ENCODE assay signal across 1 cellular context in the genomic region with DNA sequence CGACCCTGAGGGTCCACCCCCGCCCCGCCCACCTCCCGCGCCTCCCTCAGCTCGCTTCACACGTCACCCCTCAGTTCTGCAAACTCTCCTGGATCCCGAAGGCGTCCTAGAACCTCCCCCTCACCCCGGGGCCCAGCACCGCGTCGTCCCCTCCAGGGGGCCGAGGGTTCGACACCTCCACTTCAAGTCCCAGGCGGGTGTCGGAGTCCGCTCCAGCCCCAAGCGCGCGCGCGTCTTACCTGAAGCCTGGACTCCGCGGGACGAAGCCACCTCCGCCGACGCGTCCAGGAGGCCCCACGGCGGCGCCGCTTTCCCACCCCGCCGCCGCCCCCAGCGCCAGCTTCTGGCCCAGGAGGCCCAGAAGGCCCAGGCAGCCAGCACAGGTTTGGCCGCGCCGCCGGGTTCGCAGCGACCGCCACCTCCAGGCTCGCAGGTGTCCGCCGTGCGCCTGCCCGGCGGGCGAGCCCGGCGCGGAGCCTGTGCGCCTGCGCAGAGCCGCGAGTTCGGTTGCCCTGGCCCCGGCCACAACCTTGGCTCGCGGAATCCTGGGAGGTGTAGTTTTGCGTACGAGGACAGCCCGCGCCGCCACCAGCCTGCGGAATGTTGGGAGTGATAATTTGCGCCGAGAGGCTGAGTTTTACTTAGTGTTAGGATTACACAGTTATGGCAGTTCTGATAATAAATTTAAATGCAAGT.
TF ChIP-seq lines count a peak whose summit lies in the region.

A gene (minus strand): TSS at position 483 of the 696 bp plus-strand sequence. CDS start 24,648 bp downstream, outside the sequence.

TF ChIP-seq in HepG2, 621 proteins besides CTCF, POLR2A, EP300 and RAD21 (continued from another document and continues in another):
- TF ChIP-seq KMT2B (CRISPR knock-in tag; IDR thresholded peaks at IDR 0.05) (peak; percentile 36; the same call in 1 of the 2 replicates), NR2C2 (CRISPR knock-in tag; IDR thresholded peaks at IDR 0.05; ENCODE audit: borderline replicate concordance) (peak; percentile 90), RBFOX2 (IDR thresholded peaks at IDR 0.05; ENCODE audit: low read depth, low read length) (peak; percentile 65), ZNF446 (CRISPR knock-in tag; IDR thresholded peaks at IDR 0.05) (peak; percentile 71), ZNF563 (CRISPR knock-in tag; IDR thresholded peaks at IDR 0.05) (peak; percentile 88; the same call in 1 of the 2 replicates), CCDC6 (CRISPR knock-in tag; IDR thresholded peaks at IDR 0.05) (0 out of 2 replicates have a peak, but pooled peaks have one; percentile 24), ESRRA (CRISPR knock-in tag; IDR thresholded peaks at IDR 0.05; ENCODE audit: low read depth) (0 out of 2 replicates have a peak, but pooled peaks have one; percentile 50), SALL2 (CRISPR knock-in tag; IDR thresholded peaks at IDR 0.05) (peak; percentile 25; the same call in 1 of the 2 replicates), ZNF816 (CRISPR knock-in tag; IDR thresholded peaks at IDR 0.05; ENCODE audit: borderline replicate concordance) (0 out of 2 replicates have a peak, but pooled peaks have one; percentile 61), MEIS2 (CRISPR knock-in tag; IDR thresholded peaks at IDR 0.05) (peak; percentile 59; the same call in 1 of the 2 replicates), ZNF788 (CRISPR knock-in tag; IDR thresholded peaks at IDR 0.05; ENCODE audit: borderline replicate concordance) (0 out of 2 replicates have a peak, but pooled peaks have one; percentile 7), HNRNPL (IDR thresholded peaks at IDR 0.05; ENCODE audit: low read depth, low read length) (no peak), ATM (IDR thresholded peaks at IDR 0.05; ENCODE audit: borderline replicate concordance) (no peak), PRPF4 (IDR thresholded peaks at IDR 0.05; ENCODE audit: low read depth, low read length, poor library complexity, severe bottlenecking) (no peak), FOXA3 (CRISPR knock-in tag; IDR thresholded peaks at IDR 0.05) (peak; percentile 23; the same call in 1 of the 2 replicates), DNMT3B (CRISPR knock-in tag; conservative IDR thresholded peaks at IDR 0.05) (no peak), POLR2G (IDR thresholded peaks at IDR 0.05; ENCODE audit: low read depth, low read length) (peak; percentile 56; the same call in 1 of the 2 replicates), HCFC1 (IDR thresholded peaks at IDR 0.05; ENCODE audit: low read depth, low read length) (peak; percentile 89), ZNF777 (CRISPR knock-in tag; IDR thresholded peaks at IDR 0.05) (peak; percentile 97), TOPORS (CRISPR knock-in tag; IDR thresholded peaks at IDR 0.05) (no peak), FOXK1 (CRISPR knock-in tag; IDR thresholded peaks at IDR 0.05; ENCODE audit: borderline replicate concordance, low read depth) (no peak; the same call in 1 of the 2 replicates), PHF8 (CRISPR knock-in tag; IDR thresholded peaks at IDR 0.05) (peak; percentile 71), ZNF780A (CRISPR knock-in tag; IDR thresholded peaks at IDR 0.05) (no peak), ZC3H13 (CRISPR knock-in tag; IDR thresholded peaks at IDR 0.05) (no peak), YEATS4 (CRISPR knock-in tag; IDR thresholded peaks at IDR 0.05; ENCODE audit: borderline replicate concordance) (peak; percentile 35; the same call in 1 of the 2 replicates), SIN3B (IDR thresholded peaks at IDR 0.05; ENCODE audit: low read length) (no peak), CHD4 (IDR thresholded peaks at IDR 0.05; ENCODE audit: borderline replicate concordance, low read length) (no peak), SNAPC2 (CRISPR knock-in tag; IDR thresholded peaks at IDR 0.05) (no peak), YY1 (IDR thresholded peaks at IDR 0.05; ENCODE audit: insufficient read depth, insufficient replicate concordance, low read depth, low read length) (peak; percentile 68), SIN3A (IDR thresholded peaks at IDR 0.05; ENCODE audit: borderline replicate concordance, low read depth, low read length) (0 out of 2 replicates have a peak, but pooled peaks have one; percentile 33), KLF12 (CRISPR knock-in tag; IDR thresholded peaks at IDR 0.05; ENCODE audit: borderline replicate concordance) (peak; percentile 32; the same call in 1 of the 2 replicates), IRF2 (CRISPR knock-in tag; IDR thresholded peaks at IDR 0.05) (peak; percentile 73; the same call in 1 of the 2 replicates), MIER3 (CRISPR knock-in tag; IDR thresholded peaks at IDR 0.05; ENCODE audit: borderline replicate concordance) (0 out of 2 replicates have a peak, but pooled peaks have one; percentile 11), ELF1 (CRISPR knock-in tag; IDR thresholded peaks at IDR 0.05) (0 out of 2 replicates have a peak, but pooled peaks have one; percentile 22), BCL6 (CRISPR knock-in tag; IDR thresholded peaks at IDR 0.05) (peak; percentile 68), GATAD1 (CRISPR knock-in tag; IDR thresholded peaks at IDR 0.05) (0 out of 2 replicates have a peak, but pooled peaks have one; percentile 35), ARNTL (CRISPR knock-in tag; IDR thresholded peaks at IDR 0.05) (peak; percentile 44; the same call in 1 of the 2 replicates), KDM3A (CRISPR knock-in tag; IDR thresholded peaks at IDR 0.05; ENCODE audit: low read depth) (0 out of 2 replicates have a peak, but pooled peaks have one; percentile 36)
- TF ChIP-seq, protein P1, sequence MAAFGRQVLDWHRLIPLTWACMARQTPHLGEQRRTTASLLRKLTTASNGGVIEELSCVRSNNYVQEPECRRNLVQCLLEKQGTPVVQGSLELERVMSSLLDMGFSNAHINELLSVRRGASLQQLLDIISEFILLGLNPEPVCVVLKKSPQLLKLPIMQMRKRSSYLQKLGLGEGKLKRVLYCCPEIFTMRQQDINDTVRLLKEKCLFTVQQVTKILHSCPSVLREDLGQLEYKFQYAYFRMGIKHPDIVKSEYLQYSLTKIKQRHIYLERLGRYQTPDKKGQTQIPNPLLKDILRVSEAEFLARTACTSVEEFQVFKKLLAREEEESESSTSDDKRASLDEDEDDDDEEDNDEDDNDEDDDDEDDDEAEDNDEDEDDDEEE (CRISPR knock-in tag; IDR thresholded peaks at IDR 0.05), result peak; percentile 53; the same call in 1 of the 2 replicates
- TF ChIP-seq, protein P2, sequence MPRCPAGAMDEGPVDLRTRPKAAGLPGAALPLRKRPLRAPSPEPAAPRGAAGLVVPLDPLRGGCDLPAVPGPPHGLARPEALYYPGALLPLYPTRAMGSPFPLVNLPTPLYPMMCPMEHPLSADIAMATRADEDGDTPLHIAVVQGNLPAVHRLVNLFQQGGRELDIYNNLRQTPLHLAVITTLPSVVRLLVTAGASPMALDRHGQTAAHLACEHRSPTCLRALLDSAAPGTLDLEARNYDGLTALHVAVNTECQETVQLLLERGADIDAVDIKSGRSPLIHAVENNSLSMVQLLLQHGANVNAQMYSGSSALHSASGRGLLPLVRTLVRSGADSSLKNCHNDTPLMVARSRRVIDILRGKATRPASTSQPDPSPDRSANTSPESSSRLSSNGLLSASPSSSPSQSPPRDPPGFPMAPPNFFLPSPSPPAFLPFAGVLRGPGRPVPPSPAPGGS (CRISPR knock-in tag; IDR thresholded peaks at IDR 0.05), result peak; percentile 85; the same call in 1 of the 2 replicates
- TF ChIP-seq, protein P3, sequence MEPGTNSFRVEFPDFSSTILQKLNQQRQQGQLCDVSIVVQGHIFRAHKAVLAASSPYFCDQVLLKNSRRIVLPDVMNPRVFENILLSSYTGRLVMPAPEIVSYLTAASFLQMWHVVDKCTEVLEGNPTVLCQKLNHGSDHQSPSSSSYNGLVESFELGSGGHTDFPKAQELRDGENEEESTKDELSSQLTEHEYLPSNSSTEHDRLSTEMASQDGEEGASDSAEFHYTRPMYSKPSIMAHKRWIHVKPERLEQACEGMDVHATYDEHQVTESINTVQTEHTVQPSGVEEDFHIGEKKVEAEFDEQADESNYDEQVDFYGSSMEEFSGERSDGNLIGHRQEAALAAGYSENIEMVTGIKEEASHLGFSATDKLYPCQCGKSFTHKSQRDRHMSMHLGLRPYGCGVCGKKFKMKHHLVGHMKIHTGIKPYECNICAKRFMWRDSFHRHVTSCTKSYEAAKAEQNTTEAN (CRISPR knock-in tag; conservative IDR thresholded peaks at IDR 0.05), result 0 out of 2 replicates have a peak, but pooled peaks have one; percentile 52
- TF ChIP-seq, protein P4, sequence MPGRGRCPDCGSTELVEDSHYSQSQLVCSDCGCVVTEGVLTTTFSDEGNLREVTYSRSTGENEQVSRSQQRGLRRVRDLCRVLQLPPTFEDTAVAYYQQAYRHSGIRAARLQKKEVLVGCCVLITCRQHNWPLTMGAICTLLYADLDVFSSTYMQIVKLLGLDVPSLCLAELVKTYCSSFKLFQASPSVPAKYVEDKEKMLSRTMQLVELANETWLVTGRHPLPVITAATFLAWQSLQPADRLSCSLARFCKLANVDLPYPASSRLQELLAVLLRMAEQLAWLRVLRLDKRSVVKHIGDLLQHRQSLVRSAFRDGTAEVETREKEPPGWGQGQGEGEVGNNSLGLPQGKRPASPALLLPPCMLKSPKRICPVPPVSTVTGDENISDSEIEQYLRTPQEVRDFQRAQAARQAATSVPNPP (CRISPR knock-in tag; IDR thresholded peaks at IDR 0.05), result no peak
- TF ChIP-seq, protein P5, sequence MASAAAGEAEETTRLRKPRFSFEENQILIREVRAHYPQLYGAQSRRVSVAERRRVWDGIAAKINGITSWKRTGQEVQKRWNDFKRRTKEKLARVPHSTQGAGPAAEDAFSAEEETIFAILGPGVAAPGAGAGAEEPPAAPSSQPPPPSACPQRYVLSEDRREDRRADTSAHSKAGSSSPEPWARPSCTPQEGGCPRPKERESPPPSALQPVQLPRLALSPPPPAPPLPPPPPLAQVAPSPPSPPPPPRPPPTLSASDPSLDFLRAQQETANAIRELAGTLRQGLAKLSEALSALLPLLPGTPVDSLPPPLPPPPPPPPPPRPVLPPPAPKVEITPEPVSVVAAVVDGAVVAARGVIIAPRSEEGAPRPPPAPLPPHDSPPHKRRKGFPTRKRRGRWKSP (CRISPR knock-in tag; IDR thresholded peaks at IDR 0.05), result peak; percentile 74
- TF ChIP-seq, protein P6, sequence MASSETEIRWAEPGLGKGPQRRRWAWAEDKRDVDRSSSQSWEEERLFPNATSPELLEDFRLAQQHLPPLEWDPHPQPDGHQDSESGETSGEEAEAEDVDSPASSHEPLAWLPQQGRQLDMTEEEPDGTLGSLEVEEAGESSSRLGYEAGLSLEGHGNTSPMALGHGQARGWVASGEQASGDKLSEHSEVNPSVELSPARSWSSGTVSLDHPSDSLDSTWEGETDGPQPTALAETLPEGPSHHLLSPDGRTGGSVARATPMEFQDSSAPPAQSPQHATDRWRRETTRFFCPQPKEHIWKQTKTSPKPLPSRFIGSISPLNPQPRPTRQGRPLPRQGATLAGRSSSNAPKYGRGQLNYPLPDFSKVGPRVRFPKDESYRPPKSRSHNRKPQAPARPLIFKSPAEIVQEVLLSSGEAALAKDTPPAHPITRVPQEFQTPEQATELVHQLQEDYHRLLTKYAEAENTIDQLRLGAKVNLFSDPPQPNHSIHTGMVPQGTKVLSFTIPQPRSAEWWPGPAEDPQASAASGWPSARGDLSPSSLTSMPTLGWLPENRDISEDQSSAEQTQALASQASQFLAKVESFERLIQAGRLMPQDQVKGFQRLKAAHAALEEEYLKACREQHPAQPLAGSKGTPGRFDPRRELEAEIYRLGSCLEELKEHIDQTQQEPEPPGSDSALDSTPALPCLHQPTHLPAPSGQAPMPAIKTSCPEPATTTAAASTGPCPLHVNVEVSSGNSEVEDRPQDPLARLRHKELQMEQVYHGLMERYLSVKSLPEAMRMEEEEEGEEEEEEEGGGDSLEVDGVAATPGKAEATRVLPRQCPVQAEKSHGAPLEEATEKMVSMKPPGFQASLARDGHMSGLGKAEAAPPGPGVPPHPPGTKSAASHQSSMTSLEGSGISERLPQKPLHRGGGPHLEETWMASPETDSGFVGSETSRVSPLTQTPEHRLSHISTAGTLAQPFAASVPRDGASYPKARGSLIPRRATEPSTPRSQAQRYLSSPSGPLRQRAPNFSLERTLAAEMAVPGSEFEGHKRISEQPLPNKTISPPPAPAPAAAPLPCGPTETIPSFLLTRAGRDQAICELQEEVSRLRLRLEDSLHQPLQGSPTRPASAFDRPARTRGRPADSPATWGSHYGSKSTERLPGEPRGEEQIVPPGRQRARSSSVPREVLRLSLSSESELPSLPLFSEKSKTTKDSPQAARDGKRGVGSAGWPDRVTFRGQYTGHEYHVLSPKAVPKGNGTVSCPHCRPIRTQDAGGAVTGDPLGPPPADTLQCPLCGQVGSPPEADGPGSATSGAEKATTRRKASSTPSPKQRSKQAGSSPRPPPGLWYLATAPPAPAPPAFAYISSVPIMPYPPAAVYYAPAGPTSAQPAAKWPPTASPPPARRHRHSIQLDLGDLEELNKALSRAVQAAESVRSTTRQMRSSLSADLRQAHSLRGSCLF (CRISPR knock-in tag; IDR thresholded peaks at IDR 0.05; ENCODE audit: borderline replicate concordance), result 0 out of 2 replicates have a peak, but pooled peaks have one; percentile 46
- TF ChIP-seq, protein P7, sequence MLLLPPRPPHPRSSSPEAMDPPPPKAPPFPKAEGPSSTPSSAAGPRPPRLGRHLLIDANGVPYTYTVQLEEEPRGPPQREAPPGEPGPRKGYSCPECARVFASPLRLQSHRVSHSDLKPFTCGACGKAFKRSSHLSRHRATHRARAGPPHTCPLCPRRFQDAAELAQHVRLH (CRISPR knock-in tag; IDR thresholded peaks at IDR 0.05; ENCODE audit: borderline replicate concordance, low read depth), result peak; percentile 28; the same call in 1 of the 2 replicates
- TF ChIP-seq, protein P8, sequence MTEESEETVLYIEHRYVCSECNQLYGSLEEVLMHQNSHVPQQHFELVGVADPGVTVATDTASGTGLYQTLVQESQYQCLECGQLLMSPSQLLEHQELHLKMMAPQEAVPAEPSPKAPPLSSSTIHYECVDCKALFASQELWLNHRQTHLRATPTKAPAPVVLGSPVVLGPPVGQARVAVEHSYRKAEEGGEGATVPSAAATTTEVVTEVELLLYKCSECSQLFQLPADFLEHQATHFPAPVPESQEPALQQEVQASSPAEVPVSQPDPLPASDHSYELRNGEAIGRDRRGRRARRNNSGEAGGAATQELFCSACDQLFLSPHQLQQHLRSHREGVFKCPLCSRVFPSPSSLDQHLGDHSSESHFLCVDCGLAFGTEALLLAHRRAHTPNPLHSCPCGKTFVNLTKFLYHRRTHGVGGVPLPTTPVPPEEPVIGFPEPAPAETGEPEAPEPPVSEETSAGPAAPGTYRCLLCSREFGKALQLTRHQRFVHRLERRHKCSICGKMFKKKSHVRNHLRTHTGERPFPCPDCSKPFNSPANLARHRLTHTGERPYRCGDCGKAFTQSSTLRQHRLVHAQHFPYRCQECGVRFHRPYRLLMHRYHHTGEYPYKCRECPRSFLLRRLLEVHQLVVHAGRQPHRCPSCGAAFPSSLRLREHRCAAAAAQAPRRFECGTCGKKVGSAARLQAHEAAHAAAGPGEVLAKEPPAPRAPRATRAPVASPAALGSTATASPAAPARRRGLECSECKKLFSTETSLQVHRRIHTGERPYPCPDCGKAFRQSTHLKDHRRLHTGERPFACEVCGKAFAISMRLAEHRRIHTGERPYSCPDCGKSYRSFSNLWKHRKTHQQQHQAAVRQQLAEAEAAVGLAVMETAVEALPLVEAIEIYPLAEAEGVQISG (CRISPR knock-in tag; IDR thresholded peaks at IDR 0.05), result peak; percentile 74
